9 cellular contexts compared by ENCODE assay signal in genomic region chr10:109978481-109978880, GRCh38. TPM values are rescaled to one million over a fixed set of nuclear protein-coding genes. Genes with fewer than 3 reads are reported as not detected.
A peak's percentile ranks its signal among the peaks of the same experiment; 100 is the strongest.
DNase-seq lines count a peak whose midpoint lies in the region; ATAC-seq and TF ChIP-seq lines count a peak whose summit lies in the region.
"Had no signal": no experiment of that assay in that cellular context is flagged by ENCODE, and none has a peak within 500 bp of the region (broad histone marks: within the 10 kb centered on the region; RNA-seq: fewer than 3 reads in every experiment).

No MANE protein-coding gene starts in this region.

- H3K4me3 Mint-ChIP-seq in activated CD4-positive, alpha-beta memory T cell treated with anti-CD3 and anti-CD28 coated beads for 36 hours, result no peak overlapping the region
- H3K4me3 Mint-ChIP-seq in endothelial cell (ENCODE audit: unreplicated experiment) (no peak overlapping the region), naive B cell (no peak overlapping the region)

- no peak overlapping the region for H2AFZ ChIP-seq in KMS-11 (ENCODE audit: low read depth)

- H3K27ac Mint-ChIP-seq in activated CD4-positive, alpha-beta memory T cell treated with anti-CD3 and anti-CD28 coated beads for 36 hours, result no peak overlapping the region
- H3K27ac Mint-ChIP-seq in endothelial cell (ENCODE audit: unreplicated experiment), result no peak overlapping the region
- H3K27ac Mint-ChIP-seq in naive B cell, result no peak overlapping the region

- no peak overlapping the region for H3K27ac ChIP-seq in KMS-11
- H3K27ac ChIP-seq: SK-N-MC had no signal

- DNase-seq in EH (ENCODE audit: low read depth) (peak; percentile 68), endothelial cell (ENCODE audit: low spot score) (peak; percentile 65), naive B cell (peak; percentile 30), superior temporal gyrus (ENCODE audit: extremely low spot score) (peak; percentile 84), retina (no peak)
- peak; percentile 76 for DNase-seq in activated CD4-positive, alpha-beta memory T cell treated with anti-CD3 and anti-CD28 coated beads for 36 hours

- ATAC-seq in naive B cell (ENCODE audit: low read depth in 2 of 2), result peak; percentile 49 to 52
- ATAC-seq in HG03432 (IDR thresholded peaks at IDR 0.05; ENCODE audit: unreplicated experiment), result no peak

- POLR2A ChIA-PET in activated CD4-positive, alpha-beta memory T cell treated with anti-CD3 and anti-CD28 coated beads for 36 hours (lab: Charles Lee), result no interaction called here

- H3K4me2 ChIP-seq in KMS-11, result no peak overlapping the region

- H4K20me1 ChIP-seq in KMS-11 (ENCODE audit: insufficient read depth), result no peaks in the 10 kb centered on the region

- peaks cover 5% of the 10 kb centered on the region for H3K4me1 ChIP-seq in KMS-11 (ENCODE audit: low read depth, poor library complexity, severe bottlenecking)

- CTCF ChIA-PET in activated CD4-positive, alpha-beta memory T cell treated with anti-CD3 and anti-CD28 coated beads for 36 hours (lab: Charles Lee), result interaction anchor here (0.7 to 3.6 kb wide), 31 partner anchors 10 to 311 kb away, joined by 3 to 23 read pairs (median 4); partner anchors contain the start of gene ADD3

- H3K4me1 Mint-ChIP-seq in activated CD4-positive, alpha-beta memory T cell treated with anti-CD3 and anti-CD28 coated beads for 36 hours (ENCODE audit: low read depth), result peaks cover 4% of the 10 kb centered on the region
- H3K4me1 Mint-ChIP-seq in endothelial cell (ENCODE audit: unreplicated experiment), result peaks cover 8% of the 10 kb centered on the region
- no peaks in the 10 kb centered on the region for H3K4me1 Mint-ChIP-seq in naive B cell

- no peaks in the 10 kb centered on the region for H3K9me3 Mint-ChIP-seq in activated CD4-positive, alpha-beta memory T cell treated with anti-CD3 and anti-CD28 coated beads for 36 hours
- H3K9me3 Mint-ChIP-seq in endothelial cell (ENCODE audit: unreplicated experiment) (no peaks in the 10 kb centered on the region), naive B cell (no peaks in the 10 kb centered on the region)

- intact Hi-C loops in activated CD4-positive, alpha-beta memory T cell treated with anti-CD3 and anti-CD28 coated beads for 36 hours (cut with micrococcal nuclease), result loop anchor here (1.0 to 2.0 kb wide), 4 partner anchors 32 to 158 kb away; no protein-coding TSS in a partner anchor

- no peak overlapping the region for H3K4me3 ChIP-seq in KMS-11 (IDR thresholded peaks at IDR 0.05; ENCODE audit: insufficient read depth, low read depth, low read length)

- H3K27me3 Mint-ChIP-seq in activated CD4-positive, alpha-beta memory T cell treated with anti-CD3 and anti-CD28 coated beads for 36 hours, result no peaks in the 10 kb centered on the region
- H3K27me3 Mint-ChIP-seq in endothelial cell (ENCODE audit: unreplicated experiment) (no peaks in the 10 kb centered on the region), naive B cell (no peaks in the 10 kb centered on the region)

- no peaks in the 10 kb centered on the region for H3K36me3 ChIP-seq in KMS-11 (ENCODE audit: insufficient read depth)

- no peaks in the 10 kb centered on the region for H3K36me3 Mint-ChIP-seq in activated CD4-positive, alpha-beta memory T cell treated with anti-CD3 and anti-CD28 coated beads for 36 hours
- no peaks in the 10 kb centered on the region for H3K36me3 Mint-ChIP-seq in endothelial cell (ENCODE audit: low read depth, unreplicated experiment)
- no peaks in the 10 kb centered on the region for H3K36me3 Mint-ChIP-seq in naive B cell

- no peaks in the 10 kb centered on the region for H3K79me2 ChIP-seq in KMS-11 (ENCODE audit: insufficient read depth, low read depth)

- H3K27me3 ChIP-seq in KMS-11 (ENCODE audit: insufficient read depth, low read depth), result no peaks in the 10 kb centered on the region

- TF ChIP-seq CTCF in KMS-11 (conservative IDR thresholded peaks at IDR 0.05; ENCODE audit: low read depth, low read length) (peak; percentile 91), endothelial cell (IDR thresholded peaks at IDR 0.05; ENCODE audit: unreplicated experiment) (peak; percentile 82)

- H3K9ac ChIP-seq in KMS-11, result no peak overlapping the region

RNA-seq across cellular contexts. Expression of gene ADD3, which starts 29.3 kb away (rescaled TPM):
- 10 to 100 TPM; 92.3 to 93.3 TPM for total RNA-seq in activated CD4-positive, alpha-beta memory T cell treated with anti-CD3 and anti-CD28 coated beads for 36 hours
- total RNA-seq in endothelial cell (ENCODE audit: unreplicated experiment), result 125 TPM
- 100 to 1,000 TPM; 322 to 394 (median 366) TPM for polyA plus RNA-seq in naive B cell (ENCODE audit: low read depth in 6 of 6)

RNA-seq across cellular contexts. Expression of gene XPNPEP1, which starts 55.2 kb away (rescaled TPM):
- total RNA-seq in activated CD4-positive, alpha-beta memory T cell treated with anti-CD3 and anti-CD28 coated beads for 36 hours, result 10 to 100 TPM; 66.4 to 66.6 TPM
- 202 TPM for total RNA-seq in endothelial cell (ENCODE audit: unreplicated experiment)
- 10 to 100 TPM; 16.0 to 27.1 (median 19.5) TPM for polyA plus RNA-seq in naive B cell (ENCODE audit: low read depth in 6 of 6)
